1 cellular context compared by ENCODE assay signal in genomic region chr6:111714403-111715270, GRCh38.
TF ChIP-seq lines count a peak whose summit lies in the region.

No MANE protein-coding gene starts in this region.

TF ChIP-seq in WTC11, 78 proteins besides CTCF, POLR2A, EP300 and RAD21 (continued from another document):
- TF ChIP-seq, protein P1, sequence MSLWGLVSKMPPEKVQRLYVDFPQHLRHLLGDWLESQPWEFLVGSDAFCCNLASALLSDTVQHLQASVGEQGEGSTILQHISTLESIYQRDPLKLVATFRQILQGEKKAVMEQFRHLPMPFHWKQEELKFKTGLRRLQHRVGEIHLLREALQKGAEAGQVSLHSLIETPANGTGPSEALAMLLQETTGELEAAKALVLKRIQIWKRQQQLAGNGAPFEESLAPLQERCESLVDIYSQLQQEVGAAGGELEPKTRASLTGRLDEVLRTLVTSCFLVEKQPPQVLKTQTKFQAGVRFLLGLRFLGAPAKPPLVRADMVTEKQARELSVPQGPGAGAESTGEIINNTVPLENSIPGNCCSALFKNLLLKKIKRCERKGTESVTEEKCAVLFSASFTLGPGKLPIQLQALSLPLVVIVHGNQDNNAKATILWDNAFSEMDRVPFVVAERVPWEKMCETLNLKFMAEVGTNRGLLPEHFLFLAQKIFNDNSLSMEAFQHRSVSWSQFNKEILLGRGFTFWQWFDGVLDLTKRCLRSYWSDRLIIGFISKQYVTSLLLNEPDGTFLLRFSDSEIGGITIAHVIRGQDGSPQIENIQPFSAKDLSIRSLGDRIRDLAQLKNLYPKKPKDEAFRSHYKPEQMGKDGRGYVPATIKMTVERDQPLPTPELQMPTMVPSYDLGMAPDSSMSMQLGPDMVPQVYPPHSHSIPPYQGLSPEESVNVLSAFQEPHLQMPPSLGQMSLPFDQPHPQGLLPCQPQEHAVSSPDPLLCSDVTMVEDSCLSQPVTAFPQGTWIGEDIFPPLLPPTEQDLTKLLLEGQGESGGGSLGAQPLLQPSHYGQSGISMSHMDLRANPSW (CRISPR knock-in tag; conservative IDR thresholded peaks at IDR 0.05; ENCODE audit: low read depth), result no peak
- TF ChIP-seq OVOL2 (CRISPR knock-in tag; IDR thresholded peaks at IDR 0.05; ENCODE audit: borderline replicate concordance) (no peak), E2F4 (CRISPR knock-in tag; IDR thresholded peaks at IDR 0.05; ENCODE audit: borderline replicate concordance, low read depth) (no peak)
